In genomic region chr6:144660545-144660944, GRCh38 we compare ENCODE assay signal across 10 cellular contexts.
DNase-seq lines count a peak whose midpoint lies in the region; ATAC-seq and TF ChIP-seq lines count a peak whose summit lies in the region.
"Had no signal": no experiment of that assay in that cellular context is flagged by ENCODE, and none has a peak within 500 bp of the region (broad histone marks: within the 10 kb centered on the region; RNA-seq: fewer than 3 reads in every experiment).

No MANE protein-coding gene starts in this region.

- H3K27ac Mint-ChIP-seq in stimulated activated effector memory CD8-positive, alpha-beta T cell treated with anti-CD3 and anti-CD28 coated beads, Interleukin-12 subunit alpha, Interleukin-12 subunit beta, amount 100 ng/mL, for 72 hours = peak overlapping the region; percentile 93
- H3K27ac Mint-ChIP-seq: activated naive CD4-positive, alpha-beta T cell treated with anti-CD3 and anti-CD28 coated beads, Interleukin-2, amount 50 U/mL, for 24 hours had no signal

- H3K36me3 Mint-ChIP-seq in stimulated activated effector memory CD8-positive, alpha-beta T cell treated with anti-CD3 and anti-CD28 coated beads, Interleukin-12 subunit alpha, Interleukin-12 subunit beta, amount 100 ng/mL, for 72 hours = peaks cover 9% of the 10 kb centered on the region

- H3K4me3 Mint-ChIP-seq in stimulated activated effector memory CD8-positive, alpha-beta T cell treated with anti-CD3 and anti-CD28 coated beads, Interleukin-12 subunit alpha, Interleukin-12 subunit beta, amount 100 ng/mL, for 72 hours = no peak overlapping the region
- H3K4me3 Mint-ChIP-seq: activated naive CD4-positive, alpha-beta T cell treated with anti-CD3 and anti-CD28 coated beads, Interleukin-2, amount 50 U/mL, for 24 hours had no signal

- in situ Hi-C loops in astrocyte of the cerebellum (cut with HindIII; ENCODE audit: low sequenced_read_pairs) = no loop called here

- TF ChIP-seq CTCF in astrocyte of the cerebellum (IDR thresholded peaks at IDR 0.05; ENCODE audit: low read depth, low read length, missing control alignments) = no peak

- ATAC-seq in left lobe of liver (peak; percentile 78), HG03159 (IDR thresholded peaks at IDR 0.05; ENCODE audit: unreplicated experiment) (no peak)
- no peak for ATAC-seq in stimulated activated effector memory CD8-positive, alpha-beta T cell treated with anti-CD3 and anti-CD28 coated beads, Interleukin-12 subunit alpha, Interleukin-12 subunit beta, amount 100 ng/mL, for 72 hours

- peak overlapping the region; percentile 8 for H3K4me3 ChIP-seq in astrocyte of the cerebellum (ENCODE audit: low read depth, low read length)
- H3K4me3 ChIP-seq: testis had no signal

- peak; percentile 73 for DNase-seq in NCI-H146 treated with DMSO at 0.1 percent for 48 hours (lab: John Stamatoyannopoulos, UW; ENCODE audit: unreplicated experiment)
- no peak for DNase-seq in astrocyte of the cerebellum (ENCODE audit: low read depth)
- no peak for DNase-seq in left lobe of liver (ENCODE audit: low spot score)
- DNase-seq in stimulated activated effector memory CD8-positive, alpha-beta T cell treated with anti-CD3 and anti-CD28 coated beads, Interleukin-12 subunit alpha, Interleukin-12 subunit beta, amount 100 ng/mL, for 72 hours (ENCODE audit: low spot score in 2 of 2) = no peak
- no peak for DNase-seq in NCI-H2196 treated with DMSO at 0.1 percent for 48 hours (lab: John Stamatoyannopoulos, UW; ENCODE audit: unreplicated experiment)
- no peak for DNase-seq in stimulated activated CD4-positive, alpha-beta T cell treated with anti-CD3 and anti-CD28 coated beads, Interleukin-2, amount 100 ng/mL, for 48 hours
- DNase-seq: NCI-H2171, testis had no signal

- H3K9me3 Mint-ChIP-seq in stimulated activated effector memory CD8-positive, alpha-beta T cell treated with anti-CD3 and anti-CD28 coated beads, Interleukin-12 subunit alpha, Interleukin-12 subunit beta, amount 100 ng/mL, for 72 hours = no peaks in the 10 kb centered on the region
- H3K9me3 Mint-ChIP-seq: activated naive CD4-positive, alpha-beta T cell treated with anti-CD3 and anti-CD28 coated beads, Interleukin-2, amount 50 U/mL, for 24 hours had no signal

- H3K4me1 Mint-ChIP-seq in stimulated activated effector memory CD8-positive, alpha-beta T cell treated with anti-CD3 and anti-CD28 coated beads, Interleukin-12 subunit alpha, Interleukin-12 subunit beta, amount 100 ng/mL, for 72 hours = peaks cover 29% of the 10 kb centered on the region
